ENCODE assay signal across 18 cellular contexts in the genomic region with DNA sequence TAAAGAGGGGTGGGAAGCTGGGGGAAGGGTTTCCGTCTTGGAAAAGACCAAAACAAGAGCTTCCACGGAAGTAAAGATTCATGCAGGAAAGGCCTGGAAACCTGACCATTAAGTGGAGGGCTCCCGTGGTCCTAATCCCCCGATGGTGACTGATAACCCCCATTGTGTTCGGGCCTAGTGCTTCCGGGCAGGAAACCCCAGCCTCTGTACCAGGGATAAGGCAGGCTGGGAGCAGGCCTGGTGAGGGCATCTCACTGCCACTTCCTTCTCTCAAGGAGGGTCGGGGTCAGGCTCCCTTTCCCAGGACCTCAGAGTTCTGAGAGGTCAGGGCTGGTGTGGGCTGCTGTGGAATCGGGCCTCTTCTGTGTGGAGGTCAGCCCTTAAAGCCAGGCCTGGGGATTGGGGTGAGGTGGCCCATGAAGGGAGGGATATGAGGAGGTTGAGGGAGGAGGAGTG.
"Had no signal": no experiment of that assay in that cellular context is flagged by ENCODE, and none has a peak within 500 bp of the region (broad histone marks: within the 10 kb centered on the region; RNA-seq: fewer than 3 reads in every experiment).

No MANE protein-coding gene starts in this region.

- H3K27ac Mint-ChIP-seq: activated B cell treated with CpG ODN at 0.5 μM for 24 hours; activated CD4-positive, alpha-beta T cell treated with anti-CD3 and anti-CD28 coated beads, Interleukin-2, amount 10 ng/mL, durations not matched to agents 24 days and 14 days; activated naive CD8-positive, alpha-beta T cell treated with anti-CD3 and anti-CD28 coated beads for 36 hours had no signal

- H3K4me1 ChIP-seq: SJSA1, tibial nerve had no signal

- H3K27ac ChIP-seq: brain microvascular endothelial cell, hepatocyte, neutrophil, SJSA1, skin epidermis, tibial nerve had no signal

- H3K9me3 ChIP-seq: neutrophil, SJSA1 had no signal

- H3K9me3 Mint-ChIP-seq: central memory CD8-positive, alpha-beta T cell had no signal

- H3K4me3 Mint-ChIP-seq: activated B cell treated with CpG ODN at 0.5 μM for 24 hours; activated CD4-positive, alpha-beta T cell treated with anti-CD3 and anti-CD28 coated beads, Interleukin-2, amount 10 ng/mL, durations not matched to agents 24 days and 14 days; activated naive CD8-positive, alpha-beta T cell treated with anti-CD3 and anti-CD28 coated beads for 36 hours; central memory CD8-positive, alpha-beta T cell had no signal

- H3K36me3 ChIP-seq: brain microvascular endothelial cell, neutrophil, SJSA1, tibial nerve had no signal

- H3K4me1 Mint-ChIP-seq: activated B cell treated with CpG ODN at 0.5 μM for 24 hours had no signal

- H3K27me3 Mint-ChIP-seq: activated naive CD8-positive, alpha-beta T cell treated with anti-CD3 and anti-CD28 coated beads for 36 hours; central memory CD8-positive, alpha-beta T cell had no signal

- H3K27me3 ChIP-seq: brain microvascular endothelial cell, hepatocyte, neutrophil, SJSA1, tibial nerve had no signal

- DNase-seq: activated B cell treated with CpG ODN at 0.5 μM for 24 hours; activated CD4-positive, alpha-beta T cell treated with anti-CD3 and anti-CD28 coated beads, Interleukin-2, amount 10 ng/mL, durations not matched to agents 24 days and 14 days; activated naive CD8-positive, alpha-beta T cell treated with anti-CD3 and anti-CD28 coated beads for 36 hours; brain microvascular endothelial cell; cortex of kidney; effector CD8-positive, alpha-beta T cell; erythroblast; kidney; retina; stimulated activated CD4-positive, alpha-beta T cell treated with anti-CD3 and anti-CD28 coated beads, Interleukin-4, amount 100 ng/mL, for 24 hours; stimulated activated naive CD4-positive, alpha-beta T cell; substantia nigra had no signal

- H3K4me3 ChIP-seq: hepatocyte, SJSA1, skin epidermis, tibial nerve had no signal
